In genomic region chr1:219173434-219173757, GRCh38 we compare ENCODE assay signal across 8 cellular contexts. TPM values are rescaled to one million over a fixed set of nuclear protein-coding genes. Genes with fewer than 3 reads are reported as not detected.
DNase-seq lines count a peak whose midpoint lies in the region; ATAC-seq and TF ChIP-seq lines count a peak whose summit lies in the region.

No MANE protein-coding gene starts in this region.

- no peak overlapping the region for H2BK15ac ChIP-seq in H9 (ENCODE audit: low read depth, low read length)

- no peaks in the 10 kb centered on the region for H3K9me2 ChIP-seq in SK-N-SH

- H3K56ac ChIP-seq in H9 (ENCODE audit: insufficient read length, low read depth, low read length): no peak overlapping the region

- H3K4me1 Mint-ChIP-seq in CD4-positive, alpha-beta T cell (ENCODE audit: low read depth): peaks cover 56% of the 10 kb centered on the region
- H3K4me1 Mint-ChIP-seq in H9: peaks cover 24% of the 10 kb centered on the region in 2 experiments

- H3K9me3 ChIP-seq in CD4-positive, alpha-beta T cell (ENCODE audit: control insufficient read depth, low read length): no peaks in the 10 kb centered on the region
- H3K9me3 ChIP-seq in H9 (ENCODE audit: control insufficient read depth, low read depth, low read length) (no peaks in the 10 kb centered on the region), SK-N-SH (no peaks in the 10 kb centered on the region), thoracic aorta (no peaks in the 10 kb centered on the region)

- no peak for DNase-seq in CD4-positive, alpha-beta T cell
- DNase-seq in H9 (no peak), SK-N-SH (no peak), thoracic aorta (ENCODE audit: low spot score) (no peak), NCI-H1436 (lab: John Stamatoyannopoulos, UW) (no peak), superior temporal gyrus (ENCODE audit: extremely low spot score) (no peak)

- peak overlapping the region; percentile 95 for H3K4me3 Mint-ChIP-seq in CD4-positive, alpha-beta T cell
- peak overlapping the region; percentile 94 to 95 for H3K4me3 Mint-ChIP-seq in H9

- no peak overlapping the region for H3K4ac ChIP-seq in H9 (ENCODE audit: low read depth, low read length)

- peak overlapping the region; percentile 92 for H3K27ac Mint-ChIP-seq in CD4-positive, alpha-beta T cell
- no peak overlapping the region for H3K27ac Mint-ChIP-seq in H9

- CTCF ChIA-PET in CD4-positive, alpha-beta T cell (lab: Charles Lee): interaction anchor here (2.2 kb wide), 1 partner anchor 15 kb away, joined by 5 read pairs; no protein-coding TSS in a partner anchor
- CTCF ChIA-PET in SK-N-SH (lab: Yijun Ruan, JAX): interaction anchor here (0.7 to 1.3 kb wide), 2 partner anchors 212 to 734 kb away, joined by 3 read pairs; no protein-coding TSS in a partner anchor

- no peak for TF ChIP-seq EP300 in SK-N-SH (IDR thresholded peaks at IDR 0.05; ENCODE audit: borderline replicate concordance in 1 of 2, low read depth in 1 of 2, low read length in 1 of 2)

- 0 out of 2 replicates have a peak, but pooled peaks have one; percentile 1 for TF ChIP-seq RAD21 in SK-N-SH (IDR thresholded peaks at IDR 0.05; ENCODE audit: low read length)

- H2BK5ac ChIP-seq in H9 (ENCODE audit: insufficient read length, low read length): no peak overlapping the region

- no peak overlapping the region for H4K91ac ChIP-seq in H9 (ENCODE audit: insufficient read length, low read depth, low read length)

- H2BK12ac ChIP-seq in H9 (ENCODE audit: insufficient read length, low read depth, low read length): no peak overlapping the region

- no peak for TF ChIP-seq CTCF in CD4-positive, alpha-beta T cell (IDR thresholded peaks at IDR 0.05)
- no peak for TF ChIP-seq CTCF in H9 (conservative IDR thresholded peaks at IDR 0.05)
- TF ChIP-seq CTCF in SK-N-SH (IDR thresholded peaks at IDR 0.05): no peak
- TF ChIP-seq CTCF in thoracic aorta (IDR thresholded peaks at IDR 0.05): no peak

- H3K36me3 ChIP-seq in SK-N-SH (replicated peaks in 1 of 2; ENCODE audit: control insufficient read depth in 1 of 2, insufficient read depth in 2 of 2, low read length in 1 of 2) (peaks cover 4 to 21% of the 10 kb centered on the region in 2 experiments), thoracic aorta (no peaks in the 10 kb centered on the region)

- H3K4me1 ChIP-seq in H9 (ENCODE audit: insufficient read depth, low read length) (no peaks in the 10 kb centered on the region), SK-N-SH (ENCODE audit: control insufficient read depth in 1 of 2, insufficient read depth in 2 of 2, low read depth in 1 of 2, low read length in 1 of 2) (peaks cover 12 to 15% of the 10 kb centered on the region in 2 experiments; a peak in 3 of 4 replicates), thoracic aorta (ENCODE audit: control insufficient read depth in 1 of 2, low read depth in 2 of 2) (peaks cover 9 to 33% of the 10 kb centered on the region in 2 donors)

- no peaks in the 10 kb centered on the region for H3K9me3 Mint-ChIP-seq in CD4-positive, alpha-beta T cell
- H3K9me3 Mint-ChIP-seq in H9: no peaks in the 10 kb centered on the region; a peak in 2 of 5 replicates

- peaks cover 24% of the 10 kb centered on the region for H3K36me3 Mint-ChIP-seq in CD4-positive, alpha-beta T cell (ENCODE audit: low read depth)
- no peaks in the 10 kb centered on the region for H3K36me3 Mint-ChIP-seq in H9 (ENCODE audit: insufficient read depth in 1 of 3, low read depth in 3 of 3)

- intact Hi-C loops in CD4-positive, alpha-beta T cell (cut with DNase I, micrococcal nuclease): loop anchor here in 1 of 2 experiments (5.0 to 10.0 kb wide), 4 partner anchors 869 to 1539 kb away; partner anchors contain the start of genes GPATCH2, IARS2, RRP15 and SPATA17

- no peak overlapping the region for H3K23ac ChIP-seq in H9 (ENCODE audit: insufficient read length, low read depth, low read length)

- peaks cover 9% of the 10 kb centered on the region for H3K23me2 ChIP-seq in H9 (ENCODE audit: insufficient read length, low read depth, low read length, poor library complexity, severe bottlenecking)

- H2AK5ac ChIP-seq in H9 (ENCODE audit: insufficient read length, low read length): no peak overlapping the region

- no peak overlapping the region for H3K18ac ChIP-seq in H9 (ENCODE audit: insufficient read length, low read depth, low read length)

- no peaks in the 10 kb centered on the region for H3K27me3 ChIP-seq in CD4-positive, alpha-beta T cell (ENCODE audit: control insufficient read depth, insufficient read depth, low read length)
- H3K27me3 ChIP-seq in H9 (ENCODE audit: insufficient read depth, low read length) (no peaks in the 10 kb centered on the region), SK-N-SH (ENCODE audit: insufficient read depth) (no peaks in the 10 kb centered on the region), thoracic aorta (replicated peaks; ENCODE audit: insufficient read depth) (no peaks in the 10 kb centered on the region)

- H3K4me2 ChIP-seq in H9 (ENCODE audit: insufficient read depth, insufficient read length, low read length) (no peak overlapping the region), SK-N-SH (peak overlapping the region; percentile 89)

- ATAC-seq in CD4-positive, alpha-beta T cell (ENCODE audit: poor library complexity): no peak
- ATAC-seq in thoracic aorta (ENCODE audit: insufficient number of reproducible peaks, low FRiP score, low read depth) (no peak), GM21737 (IDR thresholded peaks at IDR 0.05; ENCODE audit: unreplicated experiment) (no peak)

- H4K5ac ChIP-seq in H9 (ENCODE audit: insufficient read length, low read depth, low read length): no peak overlapping the region

- H3K79me2 ChIP-seq in H9 (ENCODE audit: insufficient read depth, low read length) (no peaks in the 10 kb centered on the region), SK-N-SH (ENCODE audit: insufficient read depth) (peaks cover 39% of the 10 kb centered on the region)

- H2AFZ ChIP-seq in H9 (ENCODE audit: low read length) (no peak overlapping the region), SK-N-SH (ENCODE audit: low read depth) (peak overlapping the region; percentile 94)

- POLR2A ChIA-PET in CD4-positive, alpha-beta T cell (lab: Charles Lee): interaction anchor here (1.0 to 1.6 kb wide), 4 partner anchors 9 to 889 kb away, joined by 4 to 9 read pairs (median 8); partner anchors contain the start of gene RRP15
- POLR2A ChIA-PET in SK-N-SH (lab: Yijun Ruan, JAX): no interaction called here

- H4K20me1 ChIP-seq in H9 (ENCODE audit: control insufficient read depth, insufficient read depth, insufficient read length) (no peaks in the 10 kb centered on the region), SK-N-SH (ENCODE audit: insufficient read depth) (no peaks in the 10 kb centered on the region)

- H2BK20ac ChIP-seq in H9 (ENCODE audit: low read depth, low read length, poor library complexity, severe bottlenecking): no peak overlapping the region

- WGBS in H9 (ENCODE audit: extremely low coverage, insufficient read length, low lambda C conversion rate): no CpG with 5 or more reads among the region's 6 CpGs
- WGBS in SK-N-SH (ENCODE audit: low lambda C conversion rate): 44% methylated on average over 6 of the region's 6 CpGs

- no peak overlapping the region for H2BK120ac ChIP-seq in H9 (ENCODE audit: low read depth, low read length, poor library complexity, severe bottlenecking)

- no peak overlapping the region for H4K8ac ChIP-seq in H9 (replicated peaks; ENCODE audit: insufficient read length, low read depth, low read length)

- H3K27ac ChIP-seq in CD4-positive, alpha-beta T cell (ENCODE audit: low read depth, low read length): peak overlapping the region; percentile 45
- H3K27ac ChIP-seq in H9 (ENCODE audit: insufficient read length, low read depth, low read length) (no peak overlapping the region), SK-N-SH (ENCODE audit: low read depth in 2 of 2, low read length in 1 of 2) (peak overlapping the region; percentile 94 to 95), thoracic aorta (peak overlapping the region; percentile 82 to 87)

- peaks cover 8% of the 10 kb centered on the region for H3F3A ChIP-seq in SK-N-SH (replicated peaks; ENCODE audit: insufficient read depth)

- no peak overlapping the region for H3K9ac ChIP-seq in H9 (ENCODE audit: extremely low read depth, insufficient read length, low read length)
- peak overlapping the region; percentile 92 for H3K9ac ChIP-seq in SK-N-SH

- H3K4me3 ChIP-seq in SK-N-SH (ENCODE audit: low read depth in 2 of 2, low read length in 1 of 2): peak overlapping the region; percentile 81 to 93
- H3K4me3 ChIP-seq in iPS-11a (ENCODE audit: low read depth, low read length): peak overlapping the region; percentile 88
- H3K4me3 ChIP-seq in thoracic aorta: peak overlapping the region; percentile 72

- H3T11ph ChIP-seq in H9 (ENCODE audit: low read length): no peak overlapping the region

- H3K79me1 ChIP-seq in H9 (ENCODE audit: insufficient read depth, low read depth, low read length, poor library complexity, severe bottlenecking): no peaks in the 10 kb centered on the region

- H3K14ac ChIP-seq in H9 (ENCODE audit: insufficient read depth, low read length): no peak overlapping the region

- no peaks in the 10 kb centered on the region for H3K27me3 Mint-ChIP-seq in CD4-positive, alpha-beta T cell
- H3K27me3 Mint-ChIP-seq in H9 (ENCODE audit: low read depth): no peaks in the 10 kb centered on the region

TF ChIP-seq in SK-N-SH, 30 proteins besides CTCF, POLR2A, EP300 and RAD21 (continues in another document):
- TF ChIP-seq YY1 (IDR thresholded peaks at IDR 0.05; ENCODE audit: low read depth): no peak

RNA-seq across cellular contexts. Expression of gene LYPLAL1, which starts 0.3 kb away (rescaled TPM):
- 10 to 100 TPM in 1 of 2 experiments, 1 to 10 TPM in 1; 8.2 to 10.0 TPM for total RNA-seq in CD4-positive, alpha-beta T cell
- total RNA-seq in H9 (2021) (21.1 and 25.1 TPM in 2 replicates), thoracic aorta (10 to 100 TPM; 23.2 to 24.8 TPM)
- polyA plus RNA-seq in SK-N-SH (2012; rRNA removed): 11.2 and 15.6 TPM in 2 replicates
- 16.7 and 27.6 TPM in 2 replicates for polyA plus RNA-seq in SK-N-SH (2012; cell fraction: cytosol; rRNA removed)
- 20.1 and 29.7 TPM in 2 replicates for polyA plus RNA-seq in SK-N-SH (2012; cell fraction: nucleus; rRNA removed)
